ENCODE assay signal across 1 cellular context in genomic region chr11:3835752-3836151, GRCh38.
TF ChIP-seq lines count a peak whose summit lies in the region.

No MANE protein-coding gene starts in this region.

TF ChIP-seq in HepG2, 621 proteins besides CTCF, POLR2A, EP300 and RAD21:
- TF ChIP-seq NFIC (IDR thresholded peaks at IDR 0.05; ENCODE audit: low read length) (no peak), ZNF513 (CRISPR knock-in tag; conservative IDR thresholded peaks at IDR 0.05) (no peak), THAP11 (CRISPR knock-in tag; IDR thresholded peaks at IDR 0.05) (no peak)
